24 cellular contexts compared by ENCODE assay signal in the genomic region with DNA sequence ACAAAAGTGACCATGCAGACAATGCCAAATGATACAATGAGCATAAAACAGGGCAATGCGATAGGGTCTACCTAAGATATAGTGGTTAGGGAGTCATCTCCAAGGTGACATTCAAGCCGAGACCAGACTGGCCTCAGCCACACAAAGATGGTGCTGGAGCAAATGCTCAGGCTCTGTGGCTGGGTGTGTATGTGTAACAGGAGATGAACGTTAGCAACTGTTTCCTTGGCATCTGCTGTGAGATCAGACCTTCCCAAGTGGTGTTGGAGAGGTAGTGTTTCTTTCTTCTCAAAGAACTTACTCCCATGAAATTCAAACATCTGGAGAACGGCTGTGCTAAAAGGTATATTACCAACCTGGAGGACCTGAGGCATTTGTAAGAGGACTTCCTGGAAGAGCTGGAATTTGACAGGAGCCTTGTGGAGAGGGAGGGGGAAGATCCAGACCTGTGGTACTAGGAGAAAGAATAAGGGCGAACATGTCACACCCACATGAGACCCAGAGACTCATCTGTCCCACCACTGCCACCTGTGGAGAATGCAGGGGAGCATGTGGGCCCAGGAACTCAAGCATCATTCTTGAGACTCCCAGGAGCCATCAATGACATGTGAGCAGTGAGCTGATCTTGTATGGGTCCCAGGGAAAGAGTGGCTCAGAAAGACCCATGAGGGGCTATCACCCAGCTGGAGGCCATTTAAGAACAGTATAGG. TPM values are rescaled to one million over a fixed set of nuclear protein-coding genes. Genes with fewer than 3 reads are reported as not detected.
A peak's percentile ranks its signal among the peaks of the same experiment; 100 is the strongest.
DNase-seq lines count a peak whose midpoint lies in the region; ATAC-seq and TF ChIP-seq lines count a peak whose summit lies in the region.
"Had no signal": no experiment of that assay in that cellular context is flagged by ENCODE, and none has a peak within 500 bp of the region (broad histone marks: within the 10 kb centered on the region; RNA-seq: fewer than 3 reads in every experiment).

No MANE protein-coding gene starts in this region.

- H3K4me1 Mint-ChIP-seq in CD8-positive, alpha-beta T cell (ENCODE audit: low read depth): peaks cover 21% of the 10 kb centered on the region

- peak overlapping the region; percentile 40 for H3K4me2 ChIP-seq in OCI-LY3 (ENCODE audit: low read length)
- H3K4me2 ChIP-seq in mesendoderm (ENCODE audit: low read length): no peak overlapping the region
- H3K4me2 ChIP-seq: smooth muscle cell had no signal

- in situ Hi-C loops in G401 (cut with HindIII; ENCODE audit: low sequenced_read_pairs): no loop called here

- no peaks in the 10 kb centered on the region for H3K27me3 ChIP-seq in CD8-positive, alpha-beta T cell (ENCODE audit: insufficient read depth, low read length)
- no peaks in the 10 kb centered on the region for H3K27me3 ChIP-seq in OCI-LY3 (ENCODE audit: low read depth, low read length)
- H3K27me3 ChIP-seq in neutrophil: no peaks in the 10 kb centered on the region
- H3K27me3 ChIP-seq in mesendoderm (ENCODE audit: insufficient read depth, low read length, poor library complexity): no peaks in the 10 kb centered on the region

- no peak overlapping the region for H3K18ac ChIP-seq in mesendoderm (ENCODE audit: low read length)

- no peaks in the 10 kb centered on the region for H3K9me3 ChIP-seq in CD8-positive, alpha-beta T cell (ENCODE audit: low read length)
- H3K9me3 ChIP-seq in OCI-LY3 (ENCODE audit: insufficient read depth, low read length) (no peaks in the 10 kb centered on the region), neutrophil (no peaks in the 10 kb centered on the region)
- H3K9me3 ChIP-seq: HAP-1, prostate gland had no signal

- H3K9me3 Mint-ChIP-seq in CD8-positive, alpha-beta T cell: no peaks in the 10 kb centered on the region
- H3K9me3 Mint-ChIP-seq: activated T-helper 1 cell treated with anti-CD3 and anti-CD28 coated beads, Interleukin-12 subunit alpha, Interleukin-12 subunit beta, Interleukin-2, Interleukin-4 antibody, amounts not matched to agents 30 ng/mL and 10 ng/mL and 1 ng/mL, durations not matched to agents 14 hours and 24 hours and 36 hours; dendritic cell treated with granulocyte-macrophage colony-stimulating factor and Interleukin-4, amounts not matched to agents 40 ng/mL and 50 ng/mL, for 4 days had no signal

- H3K4ac ChIP-seq in mesendoderm (ENCODE audit: low read depth, low read length): no peak overlapping the region

- no CpG with 5 or more reads among the region's 5 CpGs for WGBS in mesendoderm (ENCODE audit: extremely low coverage, insufficient coverage, low lambda C conversion rate)

- intact Hi-C loops in CD8-positive, alpha-beta T cell (cut with DNase I, micrococcal nuclease): no loop called here

- no peak overlapping the region for H2BK15ac ChIP-seq in mesendoderm (replicated peaks; ENCODE audit: low read depth)

- H3K4me3 Mint-ChIP-seq in CD8-positive, alpha-beta T cell: no peak overlapping the region
- H3K4me3 Mint-ChIP-seq: activated T-helper 1 cell treated with anti-CD3 and anti-CD28 coated beads, Interleukin-12 subunit alpha, Interleukin-12 subunit beta, Interleukin-2, Interleukin-4 antibody, amounts not matched to agents 30 ng/mL and 10 ng/mL and 1 ng/mL, durations not matched to agents 14 hours and 24 hours and 36 hours; dendritic cell treated with granulocyte-macrophage colony-stimulating factor and Interleukin-4, amounts not matched to agents 40 ng/mL and 50 ng/mL, for 4 days had no signal

- no peaks in the 10 kb centered on the region for H4K20me1 ChIP-seq in OCI-LY3 (ENCODE audit: insufficient read depth, low read length)

- H3K9ac ChIP-seq in OCI-LY3 (ENCODE audit: low read length) (no peak overlapping the region), mesendoderm (ENCODE audit: low read length) (no peak overlapping the region)

- no peak overlapping the region for H3K56ac ChIP-seq in mesendoderm (ENCODE audit: low read length)

- H3K27ac Mint-ChIP-seq in CD8-positive, alpha-beta T cell: peak overlapping the region; percentile 33
- H3K27ac Mint-ChIP-seq: activated T-helper 1 cell treated with anti-CD3 and anti-CD28 coated beads, Interleukin-12 subunit alpha, Interleukin-12 subunit beta, Interleukin-2, Interleukin-4 antibody, amounts not matched to agents 30 ng/mL and 10 ng/mL and 1 ng/mL, durations not matched to agents 14 hours and 24 hours and 36 hours; dendritic cell treated with granulocyte-macrophage colony-stimulating factor and Interleukin-4, amounts not matched to agents 40 ng/mL and 50 ng/mL, for 4 days had no signal

- H3K4me3 ChIP-seq in CD8-positive, alpha-beta T cell (ENCODE audit: low read depth, low read length): no peak overlapping the region
- no peak overlapping the region for H3K4me3 ChIP-seq in OCI-LY3 (ENCODE audit: low read length)
- H3K4me3 ChIP-seq in neutrophil (ENCODE audit: low read depth in 1 of 2, low read length in 1 of 2): no peak overlapping the region
- no peak overlapping the region for H3K4me3 ChIP-seq in mesendoderm (ENCODE audit: low read length)
- H3K4me3 ChIP-seq: HAP-1, lung, prostate gland, smooth muscle cell had no signal

- H2AFZ ChIP-seq in OCI-LY3 (ENCODE audit: low read depth, low read length): no peak overlapping the region

- no peak for TF ChIP-seq CTCF in CD8-positive, alpha-beta T cell (IDR thresholded peaks at IDR 0.05)
- no peak for TF ChIP-seq CTCF in OCI-LY3 (IDR thresholded peaks at IDR 0.05; ENCODE audit: low read depth, low read length)
- TF ChIP-seq CTCF in neutrophil (IDR thresholded peaks at IDR 0.05): no peak

- no peak for ATAC-seq in CD8-positive, alpha-beta T cell

- DNase-seq in CD8-positive, alpha-beta T cell: peak in 1 of 7 experiments; percentile 44
- DNase-seq in ecto neural progenitor cell (ENCODE audit: low spot score) (peak; percentile 20), G401 (ENCODE audit: low spot score) (no peak), NCI-H526 (lab: John Stamatoyannopoulos, UW) (no peak), mesendoderm (no peak)
- DNase-seq: activated CD4-positive, alpha-beta T cell treated with anti-CD3 and anti-CD28 coated beads, Interleukin-2, amount 50 U/mL, for 1 hour; foreskin fibroblast; GF-D8; hippocampal formation; kidney; NCI-H1105 treated with DMSO at 0.1 percent for 48 hours; NCI-H2171; OCI-M1; SIG-M5; stimulated activated CD4-positive, alpha-beta T cell treated with anti-CD3 and anti-CD28 coated beads, Interleukin-4, amount 100 ng/mL, for 4 hours had no signal

- H4K8ac ChIP-seq in mesendoderm (ENCODE audit: low read depth, low read length): no peak overlapping the region

- H3K79me1 ChIP-seq in mesendoderm (ENCODE audit: low read length): no peaks in the 10 kb centered on the region

- peaks cover 31% of the 10 kb centered on the region for H3K36me3 ChIP-seq in CD8-positive, alpha-beta T cell (ENCODE audit: insufficient read depth, low read length)
- H3K36me3 ChIP-seq in OCI-LY3 (replicated peaks; ENCODE audit: low read depth, low read length): peaks cover 6% of the 10 kb centered on the region
- peaks cover 47% of the 10 kb centered on the region for H3K36me3 ChIP-seq in neutrophil
- no peaks in the 10 kb centered on the region for H3K36me3 ChIP-seq in mesendoderm (ENCODE audit: control insufficient read depth, insufficient read depth, low read length)
- H3K36me3 ChIP-seq: HAP-1, prostate gland had no signal

- CTCF ChIA-PET in CD8-positive, alpha-beta T cell (lab: Charles Lee): interaction anchor here (1.7 to 2.2 kb wide), 2 partner anchors 14 to 63 kb away, joined by 5 to 7 read pairs; no protein-coding TSS in a partner anchor

- no peak overlapping the region for H2BK120ac ChIP-seq in mesendoderm (ENCODE audit: low read depth, low read length)

- H3K27me3 Mint-ChIP-seq in CD8-positive, alpha-beta T cell (ENCODE audit: low read depth): no peaks in the 10 kb centered on the region
- H3K27me3 Mint-ChIP-seq: dendritic cell treated with granulocyte-macrophage colony-stimulating factor and Interleukin-4, amounts not matched to agents 40 ng/mL and 50 ng/mL, for 4 days had no signal

- POLR2A ChIA-PET in CD8-positive, alpha-beta T cell (lab: Charles Lee): no interaction called here

- H3K36me3 Mint-ChIP-seq in CD8-positive, alpha-beta T cell: peaks cover 64% of the 10 kb centered on the region

- H2AK5ac ChIP-seq in mesendoderm (ENCODE audit: low read length): no peak overlapping the region

- no peak overlapping the region for H2BK5ac ChIP-seq in mesendoderm (ENCODE audit: low read length)

- no peak overlapping the region for H3K27ac ChIP-seq in CD8-positive, alpha-beta T cell (ENCODE audit: low read depth, low read length)
- H3K27ac ChIP-seq in OCI-LY3 (ENCODE audit: low read length): peak overlapping the region; percentile 1
- H3K27ac ChIP-seq in neutrophil: peak overlapping the region; percentile 18
- H3K27ac ChIP-seq in mesendoderm (ENCODE audit: low read depth, low read length): no peak overlapping the region
- H3K27ac ChIP-seq: prostate gland had no signal

- no peak overlapping the region for H3K23ac ChIP-seq in mesendoderm (ENCODE audit: low read length)

- no peaks in the 10 kb centered on the region for H3K4me1 ChIP-seq in CD8-positive, alpha-beta T cell (ENCODE audit: insufficient read depth, low read length)
- H3K4me1 ChIP-seq in OCI-LY3 (ENCODE audit: low read length) (peaks cover 17% of the 10 kb centered on the region), neutrophil (ENCODE audit: control insufficient read depth in 1 of 2, insufficient read depth in 1 of 2, low read depth in 1 of 2, low read length in 1 of 2) (no peaks in the 10 kb centered on the region), mesendoderm (ENCODE audit: control insufficient read depth, low read depth, low read length) (no peaks in the 10 kb centered on the region)
- H3K4me1 ChIP-seq: prostate gland had no signal

- H4K5ac ChIP-seq in mesendoderm (ENCODE audit: low read length): no peak overlapping the region

- H3K79me2 ChIP-seq in OCI-LY3 (ENCODE audit: low read length): no peaks in the 10 kb centered on the region
- H3K79me2 ChIP-seq in mesendoderm (ENCODE audit: control insufficient read depth, insufficient read depth, low read length): no peaks in the 10 kb centered on the region

RNA-seq across cellular contexts. Expression of a gene that starts 21.4 kb away (rescaled TPM):
- 10 to 100 TPM; 83.5 to 89.4 TPM for total RNA-seq in CD8-positive, alpha-beta T cell
- total RNA-seq in G401 (2014; rRNA removed; shearing (Covaris generic)): 299 and 371 TPM in 2 replicates
- polyA plus RNA-seq in mesendoderm (2013, experiment 1 of 2): 64.5 TPM
- polyA plus RNA-seq in mesendoderm (2013, experiment 2 of 2): 62.7 TPM

RNA-seq across cellular contexts. Expression of a gene that starts 45.0 kb away (rescaled TPM):
- total RNA-seq in CD8-positive, alpha-beta T cell: 10 to 100 TPM; 96.3 to 98.5 TPM
- 3.9 and 7.0 TPM in 2 replicates for total RNA-seq in G401 (2014; rRNA removed; shearing (Covaris generic))
- polyA plus RNA-seq in mesendoderm (2013, experiment 1 of 2): 6.4 TPM
- 6.3 TPM for polyA plus RNA-seq in mesendoderm (2013, experiment 2 of 2)
- polyA plus RNA-seq: neural cell had no signal

Comparison
In these comparisons a context has a peak if more than half of its experiments do, and no peak if none do; other contexts are left out.
1. H3K27ac ChIP-seq: peak in OCI-LY3 (single experiment) and neutrophil (single experiment); none in CD8-positive, alpha-beta T cell (single experiment) and mesendoderm (single experiment).
2. RNA of a gene that starts 45.0 kb away (total RNA-seq): 96.3 to 98.5 TPM in CD8-positive, alpha-beta T cell; 3.9 to 7.0 TPM in G401; every median in the first group is over 10 times any median in the second.